Comparison of ENCODE assay signal across 17 cellular contexts in the genomic region with DNA sequence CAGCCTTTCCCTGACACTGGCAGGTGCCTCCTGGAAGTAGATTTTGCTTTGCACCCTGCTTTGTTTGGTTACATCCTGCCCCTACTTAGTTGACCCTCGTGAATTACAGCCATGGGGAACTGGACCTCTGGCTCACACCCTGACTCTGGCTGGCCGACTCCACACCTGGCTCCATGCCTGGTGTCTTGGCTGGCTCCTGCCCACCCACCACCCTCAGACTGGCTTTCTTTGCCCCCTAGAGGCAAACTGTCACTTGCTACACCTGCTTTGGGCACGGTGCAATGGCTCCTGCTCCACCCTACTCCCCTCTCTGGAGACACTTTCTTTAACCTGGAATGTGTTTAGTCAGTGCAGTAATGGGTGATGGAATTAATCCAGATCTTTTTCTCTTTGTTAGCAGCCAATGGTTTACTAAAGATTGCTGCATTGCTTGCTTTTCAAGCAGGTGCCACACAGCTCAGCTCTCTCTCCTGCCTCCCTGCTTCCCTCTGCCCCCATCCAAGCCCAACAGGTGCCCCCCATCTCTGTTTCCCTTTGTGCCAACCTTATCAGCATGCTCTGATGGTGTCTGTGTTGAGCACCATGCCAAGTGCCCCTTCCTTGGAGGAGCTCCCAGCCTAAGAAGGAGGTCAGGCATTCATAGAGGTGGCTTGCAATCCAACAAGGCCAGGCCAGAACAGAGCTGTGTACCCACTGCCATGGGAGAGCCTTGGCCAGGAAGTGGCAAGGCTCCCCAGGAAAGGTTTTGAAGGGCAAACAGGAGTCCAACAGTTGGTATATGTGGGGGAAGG. TPM values are rescaled to one million over a fixed set of nuclear protein-coding genes. Genes with fewer than 3 reads are reported as not detected.
A peak's percentile ranks its signal among the peaks of the same experiment; 100 is the strongest.
DNase-seq lines count a peak whose midpoint lies in the region; ATAC-seq and TF ChIP-seq lines count a peak whose summit lies in the region.
"Had no signal": no experiment of that assay in that cellular context is flagged by ENCODE, and none has a peak within 500 bp of the region (broad histone marks: within the 10 kb centered on the region; RNA-seq: fewer than 3 reads in every experiment).

No MANE protein-coding gene starts in this region.

- no peaks in the 10 kb centered on the region for H3K36me3 Mint-ChIP-seq in neural crest cell (ENCODE audit: low read depth)

- no peak overlapping the region for H3K4me3 Mint-ChIP-seq in neural crest cell
- H3K4me3 Mint-ChIP-seq: H9 had no signal

- H3K4me3 ChIP-seq in heart left ventricle (no peak overlapping the region), thyroid gland (replicated peaks in 1 of 3) (no peak overlapping the region)
- H3K4me3 ChIP-seq: PC-9, SJSA1 had no signal

- H3K4me1 Mint-ChIP-seq in neural crest cell = peaks cover 18% of the 10 kb centered on the region

- WGBS in heart left ventricle, 4 donors = 40 to 68% (median 48%) methylated on average over 3 of the region's 3 CpGs
- 22 to 48% methylated on average over 3 of the region's 3 CpGs for WGBS in thyroid gland, 2 donors

- H3K27ac ChIP-seq in heart left ventricle (no peak overlapping the region), thyroid gland (no peak overlapping the region)
- H3K27ac ChIP-seq: HL-60, PC-9, SJSA1 had no signal

- H3K27me3 ChIP-seq in heart left ventricle (peaks cover 0 to 3% (median 0%) of the 10 kb centered on the region in 9 donors), thyroid gland (no peaks in the 10 kb centered on the region)
- H3K27me3 ChIP-seq: SJSA1 had no signal

- H3K9me3 ChIP-seq in heart left ventricle (no peaks in the 10 kb centered on the region), thyroid gland (no peaks in the 10 kb centered on the region)
- H3K9me3 ChIP-seq: SJSA1 had no signal

- TF ChIP-seq POLR2A in heart left ventricle (IDR thresholded peaks at IDR 0.05) (no peak), thyroid gland (IDR thresholded peaks at IDR 0.05) (no peak)

- H3K36me3 ChIP-seq in heart left ventricle (no peaks in the 10 kb centered on the region), thyroid gland (no peaks in the 10 kb centered on the region)
- H3K36me3 ChIP-seq: SJSA1 had no signal

- peaks cover 13% of the 10 kb centered on the region for H3K27me3 Mint-ChIP-seq in neural crest cell (ENCODE audit: low read depth)

- H3K4me1 ChIP-seq in heart left ventricle (no peaks in the 10 kb centered on the region), thyroid gland (no peaks in the 10 kb centered on the region)
- H3K4me1 ChIP-seq: SJSA1 had no signal

- intact Hi-C loops in left cardiac atrium (cut with DNase I) = no loop called here
- intact Hi-C loops in heart left ventricle (cut with DNase I) = loop anchor here in 1 of 10 donors (5.0 kb wide), 1 partner anchor 50 kb away; no protein-coding TSS in a partner anchor
- intact Hi-C loops in thyroid gland (cut with DNase I) = no loop called here

- ATAC-seq in left cardiac atrium = peak; percentile 38 to 50
- ATAC-seq in heart left ventricle = no peak
- ATAC-seq in HG03457 (IDR thresholded peaks at IDR 0.05; ENCODE audit: unreplicated experiment) = no peak
- no peak for ATAC-seq in HG03097 (IDR thresholded peaks at IDR 0.05; ENCODE audit: low FRiP score, unreplicated experiment)

- peak overlapping the region; percentile 90 for H3K27ac Mint-ChIP-seq in neural crest cell (ENCODE audit: unreplicated experiment)
- H3K27ac Mint-ChIP-seq: H9 had no signal

- no peak for TF ChIP-seq CTCF in heart left ventricle (IDR thresholded peaks at IDR 0.05)
- TF ChIP-seq CTCF in neural crest cell (conservative IDR thresholded peaks at IDR 0.05) = no peak
- no peak for TF ChIP-seq CTCF in thyroid gland (IDR thresholded peaks at IDR 0.05)

- no peak for DNase-seq in left cardiac atrium
- DNase-seq in heart left ventricle = no peak
- DNase-seq in anterior cingulate cortex (lab: John Stamatoyannopoulos, UW) = peak in 32 of 58 donors; percentile 12 to 75 (median 37)
- DNase-seq in neural crest cell (ENCODE audit: low read depth, low spot score) = no peak
- DNase-seq in thyroid gland = peak; percentile 3 to 16
- DNase-seq in NCI-H2227 (lab: John Stamatoyannopoulos, UW; ENCODE audit: unreplicated experiment) = no peak
- DNase-seq: DMS153, H9, NCI-H1417, NCI-H2029, NCI-H2171, NCI-H446 treated with DMSO at 0.1 percent for 48 hours, PC-9 had no signal

- no peaks in the 10 kb centered on the region for H3K9me3 Mint-ChIP-seq in neural crest cell
- H3K9me3 Mint-ChIP-seq: H9 had no signal

RNA-seq across cellular contexts. Expression of a gene that starts 38.4 kb away (rescaled TPM):
- total RNA-seq in left cardiac atrium = not detected
- under 1 TPM in 3 of 9 donors, not detected in 6; 0.12 to 0.40 (median 0.25) TPM for total RNA-seq in heart left ventricle
- not detected for polyA plus RNA-seq in heart left ventricle
- 0.16 and 0.55 TPM in 2 replicates for total RNA-seq in neural crest cell
- total RNA-seq in thyroid gland = under 1 TPM in 1 of 4 donors, not detected in 3; 0.40 TPM

Comparison
In these comparisons a context has a peak if more than half of its experiments do, and no peak if none do; other contexts are left out.
1. ATAC-seq: peak in left cardiac atrium (2 of 2); none in heart left ventricle (0 of 4), HG03457 (single experiment) and HG03097 (single experiment).
2. DNase-seq: peak in anterior cingulate cortex (32 of 58) and thyroid gland (2 of 2); none in left cardiac atrium (single experiment), heart left ventricle (0 of 5), neural crest cell (single experiment) and NCI-H2227 (single experiment).